In the genomic region with DNA sequence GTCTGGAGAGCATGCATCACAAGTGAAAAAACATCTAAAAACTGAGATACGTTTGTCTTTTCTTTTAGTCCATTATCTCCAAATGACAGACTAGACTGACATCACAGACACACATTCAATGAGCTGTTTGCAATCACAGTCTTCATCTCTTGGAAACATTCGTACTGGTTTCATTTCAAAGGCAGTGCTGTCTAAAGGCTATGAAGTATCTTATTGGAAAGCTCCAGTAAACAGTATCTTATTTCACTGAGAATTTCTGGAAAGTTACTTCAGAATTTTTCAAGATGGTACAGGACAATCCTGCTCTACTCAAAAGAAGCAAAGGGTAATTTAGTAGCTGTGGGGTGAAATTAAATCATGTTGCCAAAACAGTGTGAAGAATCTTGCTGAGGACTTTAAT, we compare ENCODE assay signal across 1 cellular context.
TF ChIP-seq lines count a peak whose summit lies in the region.

No MANE protein-coding gene starts in this region.

TF ChIP-seq in HepG2, 621 proteins besides CTCF, POLR2A, EP300 and RAD21:
- TF ChIP-seq SMC3 (IDR thresholded peaks at IDR 0.05; ENCODE audit: low read length) = no peak
